ENCODE assay signal across 8 cellular contexts in the genomic region with DNA sequence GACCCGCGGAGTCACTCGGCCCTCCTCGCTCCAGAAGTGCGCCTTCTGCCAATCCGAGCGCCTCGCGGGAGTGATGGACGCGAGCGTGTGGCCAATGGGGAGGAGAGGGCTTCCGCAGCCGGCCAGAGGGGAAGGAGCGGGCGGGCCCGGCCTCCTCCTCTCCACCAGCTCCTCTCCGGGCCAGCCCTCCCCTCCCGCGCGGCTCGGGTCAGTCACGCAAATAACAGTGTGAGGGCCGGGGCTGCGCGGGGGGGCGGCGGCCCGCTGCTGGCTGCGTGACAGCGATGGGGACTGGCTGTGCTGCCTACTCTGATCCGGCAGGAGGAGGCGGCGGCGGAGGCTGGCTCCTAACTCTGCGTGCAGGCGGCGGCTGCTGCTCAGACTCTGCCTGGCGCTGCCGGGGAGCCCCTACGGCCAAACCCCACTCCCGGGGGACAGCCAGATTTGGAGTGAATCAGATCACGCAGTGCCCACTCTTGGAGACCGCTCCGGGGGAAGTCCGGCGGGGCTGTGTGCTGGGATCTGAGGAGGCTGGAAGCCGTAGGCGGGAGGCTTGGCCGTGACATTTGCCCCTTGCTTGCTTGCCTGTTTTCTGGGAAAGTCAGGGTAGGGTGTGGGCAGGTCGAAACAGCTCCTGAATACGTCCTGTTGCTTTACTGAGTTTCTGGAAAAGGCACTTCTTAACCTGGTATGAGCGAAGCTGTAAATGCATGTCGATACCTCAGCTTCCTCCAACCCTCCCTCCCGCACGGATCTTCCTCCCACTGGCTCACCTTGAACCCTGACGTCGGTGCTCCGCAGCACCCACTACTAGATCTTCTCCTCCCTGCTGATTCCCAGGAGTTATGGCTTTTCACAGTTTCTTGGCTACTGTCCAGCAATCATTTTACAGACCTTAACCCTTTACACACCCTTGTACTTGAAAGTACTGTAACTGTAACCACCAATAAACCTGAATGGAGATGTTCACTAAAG.
A peak's percentile ranks its signal among the peaks of the same experiment; 100 is the strongest.
DNase-seq lines count a peak whose midpoint lies in the region; ATAC-seq, FAIRE-seq and TF ChIP-seq lines count a peak whose summit lies in the region.

No MANE protein-coding gene starts in this region.

- FAIRE-seq in K562 (lab: Jason Lieb, UNC): peak; percentile 84

- no peak; the same call in 1 of the 2 replicates for TF ChIP-seq EP300 in K562 (IDR thresholded peaks at IDR 0.05; ENCODE audit: low read length)

- intact Hi-C loops in PC-9 (cut with micrococcal nuclease; ENCODE audit: unreplicated experiment): loop anchor here (1.0 to 10.0 kb wide), 11 partner anchors 16 to 1701 kb away; partner anchors contain the start of genes OTX1 and SERTAD2
- intact Hi-C loops in K562 (cut with micrococcal nuclease): loop anchor here (2.0 to 5.0 kb wide), 4 partner anchors 15 to 107 kb away; partner anchors contain the start of gene SERTAD2

- H3K79me2 ChIP-seq in PC-9 (ENCODE audit: low read depth): peaks cover 18% of the 10 kb centered on the region
- H3K79me2 ChIP-seq in K562 (ENCODE audit: control insufficient read depth, insufficient read depth, low read length): peaks cover 6% of the 10 kb centered on the region; the same call in 2 of the 3 replicates

- BruUV-seq in PC-9 (replicated peaks; lab: Mats Ljungman, UMichigan) (TSS peak; percentile 90), K562 (replicated peaks; lab: Mats Ljungman, UMichigan) (TSS peak; percentile 73)

- CTCF ChIA-PET in PC-9 (lab: Charles Lee) (interaction anchor here (0.6 to 3.1 kb wide), 13 partner anchors 15 to 164 kb away, joined by 3 to 17 read pairs (median 5); partner anchors contain the start of gene SERTAD2), K562 (lab: Yijun Ruan, JAX; ENCODE audit: low intra/inter-chr PET ratio) (no interaction called here)

- TF ChIP-seq POLR2A in K562 (conservative IDR thresholded peaks at IDR 0.05): peak; percentile 71

- H3K36me3 ChIP-seq in PC-9 (ENCODE audit: low read depth): no peaks in the 10 kb centered on the region
- no peaks in the 10 kb centered on the region; the same call in 2 of the 3 replicates for H3K36me3 ChIP-seq in K562 (ENCODE audit: control insufficient read depth, insufficient read depth, low read length)

- DNase-seq in NCI-H1436 (lab: John Stamatoyannopoulos, UW): peak; percentile 55
- no peak for DNase-seq in NCI-H1436 treated with DMSO at 0.1 percent for 48 hours (lab: John Stamatoyannopoulos, UW)
- DNase-seq in PC-9: peak; percentile 57 to 99
- peak; percentile 43 to 98 (median 96) for DNase-seq in K562 (ENCODE audit: extremely low read depth in 1 of 4, low spot score in 3 of 4)
- DNase-seq in iPS DF 4.7 (ENCODE audit: extremely low read depth, low spot score): peak; percentile 75
- peak; percentile 98 for DNase-seq in retina

- in situ Hi-C loops in K562 (cut with MboI): no loop called here

- peak overlapping the region; percentile 87 for H3K4me2 ChIP-seq in PC-9
- H3K4me2 ChIP-seq in K562 (ENCODE audit: insufficient read depth, low read length): peak overlapping the region; percentile 97

- no peaks in the 10 kb centered on the region for H3K9me1 ChIP-seq in K562 (ENCODE audit: control insufficient read depth, insufficient read depth, low read length)

- H3K4me3 ChIP-seq in PC-9: peak overlapping the region; percentile 73
- peak overlapping the region; percentile 79 for H3K4me3 ChIP-seq in K562

- H3K9me2 ChIP-seq in PC-9 (ENCODE audit: insufficient read depth): no peaks in the 10 kb centered on the region

- H3F3A ChIP-seq in PC-9 (ENCODE audit: insufficient read depth, low read depth): peaks cover 14% of the 10 kb centered on the region; the same call in 1 of the 2 replicates

- H3K4me1 ChIP-seq in PC-9 (replicated peaks; ENCODE audit: insufficient read depth) (peaks cover 38% of the 10 kb centered on the region), K562 (replicated peaks in 1 of 2; ENCODE audit: control insufficient read depth in 2 of 2, insufficient read depth in 2 of 2, low read length in 2 of 2) (peaks cover 11 to 18% of the 10 kb centered on the region in 2 experiments; a peak in 4 of 5 replicates)

- H4K20me1 ChIP-seq in PC-9 (ENCODE audit: insufficient read depth) (no peaks in the 10 kb centered on the region), K562 (replicated peaks; ENCODE audit: control insufficient read depth, insufficient read depth, low read length) (no peaks in the 10 kb centered on the region)

- H3K9ac ChIP-seq in K562 (ENCODE audit: insufficient read depth in 1 of 2, low read depth in 2 of 2, low read length in 2 of 2): peak overlapping the region; percentile 77 to 97

- 2% methylated on average over 33 of the region's 59 CpGs for WGBS in K562 (ENCODE audit: insufficient coverage, low coverage, missing lambda C conversion rate)

- TF ChIP-seq CTCF in PC-9 (conservative IDR thresholded peaks at IDR 0.05) (no peak; the same call in 1 of the 2 replicates), K562 (IDR thresholded peaks at IDR 0.05 in 2 of 3, conservative IDR thresholded peaks at IDR 0.05 in 1 of 3; ENCODE audit: insufficient read depth in 2 of 3, low read depth in 1 of 3, low read length in 3 of 3) (peak in 2 of 3 experiments; percentile 35 to 61; a peak in 4 of 6 replicates)

- POLR2A ChIA-PET in PC-9 (lab: Charles Lee; ENCODE audit: unreplicated experiment): interaction anchor here (0.5 to 3.6 kb wide), 20 partner anchors 13 to 762 kb away, joined by 3 to 79 read pairs (median 6); partner anchors contain the start of gene SERTAD2
- POLR2A ChIA-PET in K562 (lab: Yijun Ruan, JAX): interaction anchor here (0.6 to 3.3 kb wide), 24 partner anchors 8 to 669 kb away, joined by 3 to 32 read pairs (median 4); partner anchors contain the start of gene SERTAD2

- peak overlapping the region; percentile 62 for H3K27ac ChIP-seq in PC-9
- peak overlapping the region; percentile 84 for H3K27ac ChIP-seq in K562 (ENCODE audit: extremely low read depth, low read depth, low read length)

- H3K27me3 ChIP-seq in PC-9 (ENCODE audit: insufficient read depth, low read depth) (no peaks in the 10 kb centered on the region), K562 (ENCODE audit: control insufficient read depth in 2 of 2, insufficient read depth in 2 of 2, low read length in 2 of 2) (no peaks in the 10 kb centered on the region)

- peak; percentile 48 to 50 for TF ChIP-seq RAD21 in K562 (CRISPR knock-in tag; conservative IDR thresholded peaks at IDR 0.05 in 1 of 2, IDR thresholded peaks at IDR 0.05 in 1 of 2)

- peak overlapping the region; percentile 94 for H2AFZ ChIP-seq in PC-9
- H2AFZ ChIP-seq in K562 (ENCODE audit: low read depth, low read length): peak overlapping the region; percentile 93

- ATAC-seq in GM21390 (IDR thresholded peaks at IDR 0.05; ENCODE audit: unreplicated experiment): peak; percentile 83
- ATAC-seq in HG03575 (IDR thresholded peaks at IDR 0.05; ENCODE audit: extremely low read depth, insufficient number of reproducible peaks, low FRiP score, unreplicated experiment): peak; percentile 57
- peak; percentile 92 for ATAC-seq in K562

- H3K9me3 ChIP-seq in PC-9 (ENCODE audit: insufficient read depth, low read depth) (0 out of 2 replicates have a peak, but pooled peaks cover 2% of the 10 kb centered on the region), K562 (replicated peaks; ENCODE audit: control insufficient read depth, insufficient read depth, low read depth, low read length) (0 out of 2 replicates have a peak, but pooled peaks cover 3% of the 10 kb centered on the region)

TF ChIP-seq in K562, 482 proteins besides CTCF, POLR2A, EP300 and RAD21 (continues in another document):
- no peak; the same call in 1 of the 2 replicates for TF ChIP-seq NFE2 (IDR thresholded peaks at IDR 0.05; ENCODE audit: low read depth)
- no peak for TF ChIP-seq ZNF174 (CRISPR knock-in tag; IDR thresholded peaks at IDR 0.05)
- peak; percentile 10; the same call in 1 of the 2 replicates for TF ChIP-seq RAD51 (IDR thresholded peaks at IDR 0.05; ENCODE audit: borderline replicate concordance, low read depth)
- TF ChIP-seq ZSCAN32 (CRISPR knock-in tag; IDR thresholded peaks at IDR 0.05): no peak
- TF ChIP-seq RBM17 (IDR thresholded peaks at IDR 0.05; ENCODE audit: borderline replicate concordance, low read depth, low read length): no peak
- TF ChIP-seq ZNF778 (CRISPR knock-in tag; IDR thresholded peaks at IDR 0.05): no peak
- TF ChIP-seq MECOM (CRISPR knock-in tag; IDR thresholded peaks at IDR 0.05): no peak
- TF ChIP-seq ZFP1 (CRISPR knock-in tag; IDR thresholded peaks at IDR 0.05): no peak
- TF ChIP-seq AFF1 (IDR thresholded peaks at IDR 0.05; ENCODE audit: low read depth in 1 of 2, partially characterized antibody in 2 of 2): peak in 1 of 2 experiments; percentile 21
- TF ChIP-seq ZNF384 (IDR thresholded peaks at IDR 0.05; ENCODE audit: low read depth, low read length): no peak; the same call in 1 of the 2 replicates
- no peak for TF ChIP-seq ZNF232 (CRISPR knock-in tag; IDR thresholded peaks at IDR 0.05)
- TF ChIP-seq TCF3 (CRISPR knock-in tag; IDR thresholded peaks at IDR 0.05): peak; percentile 76
- TF ChIP-seq PHB (CRISPR knock-in tag; IDR thresholded peaks at IDR 0.05): no peak
- TF ChIP-seq HDGF (IDR thresholded peaks at IDR 0.05): 0 out of 2 replicates have a peak, but pooled peaks have one; percentile 16
